Comparison of ENCODE assay signal across 16 cellular contexts in genomic region chr1:56447732-56448276, GRCh38.
"Had no signal": no experiment of that assay in that cellular context is flagged by ENCODE, and none has a peak within 500 bp of the region (broad histone marks: within the 10 kb centered on the region; RNA-seq: fewer than 3 reads in every experiment).

No MANE protein-coding gene starts in this region.

- H3K36me3 ChIP-seq: adrenal gland, colonic mucosa, neural progenitor cell, ovary had no signal

- H3K9ac ChIP-seq: neural progenitor cell had no signal

- H3K4me1 ChIP-seq: colonic mucosa had no signal

- H3K4me2 ChIP-seq: neural progenitor cell had no signal

- H3K27me3 ChIP-seq: adrenal gland, colonic mucosa, neural progenitor cell, ovary had no signal

- H3K9me3 ChIP-seq: adrenal gland, colonic mucosa, ovary had no signal

- ATAC-seq: activated CD4-positive, alpha-beta T cell treated with anti-CD3 and anti-CD28 coated beads for 36 hours; activated CD8-positive, alpha-beta memory T cell treated with anti-CD3 and anti-CD28 coated beads, Interleukin-2, amount 10 ng/mL, durations not matched to agents 7 days and 5 days; esophagus mucosa; stimulated activated memory B cell treated with anti-CD40 and anti-IgM and Interleukin-4, amounts not matched to agents 10 μg/mL and 1 μg/mL and 100 μg/mL, for 72 hours had no signal

- H3K27ac ChIP-seq: colonic mucosa, neural progenitor cell, ovary had no signal

- H3K4me3 ChIP-seq: adrenal gland, colonic mucosa, lung, neural progenitor cell, ovary had no signal

- DNase-seq: activated CD4-positive, alpha-beta memory T cell treated with anti-CD3 and anti-CD28 coated beads for 36 hours; activated CD4-positive, alpha-beta T cell treated with anti-CD3 and anti-CD28 coated beads for 36 hours; activated CD8-positive, alpha-beta memory T cell treated with anti-CD3 and anti-CD28 coated beads, Interleukin-2, amount 10 ng/mL, durations not matched to agents 7 days and 5 days; activated naive CD4-positive, alpha-beta T cell treated with anti-CD3 and anti-CD28 coated beads, Interleukin-2, amount 50 U/mL, for 16 hours; activated T-cell treated with anti-CD3 and anti-CD28 coated beads, Interleukin-2, amount 50 U/mL, for 1 hour; adrenal gland; caudate nucleus; colonic mucosa; foreskin fibroblast; glutamatergic neuron; ovary; stimulated activated CD4-positive, alpha-beta T cell treated with anti-CD3 and anti-CD28 coated beads, Interleukin-2, amount 100 ng/mL, for 48 hours had no signal

- H2AFZ ChIP-seq: neural progenitor cell had no signal
